Comparison of ENCODE assay signal across 1 cellular context in genomic region chr20:57282691-57283361, GRCh38.
TF ChIP-seq lines count a peak whose summit lies in the region.

No MANE protein-coding gene starts in this region.

TF ChIP-seq in H1, 55 proteins besides CTCF, POLR2A, EP300 and RAD21:
- TF ChIP-seq TAF1 (IDR thresholded peaks at IDR 0.05; ENCODE audit: low read depth, low read length) (no peak), BRCA1 (IDR thresholded peaks at IDR 0.05; ENCODE audit: low read depth, low read length) (no peak), SUZ12 (IDR thresholded peaks at IDR 0.05; ENCODE audit: low read length) (no peak), KDM1A (IDR thresholded peaks at IDR 0.05; ENCODE audit: borderline replicate concordance, low read length) (no peak), HDAC6 (IDR thresholded peaks at IDR 0.05; ENCODE audit: low read depth, low read length) (no peak), TCF12 (IDR thresholded peaks at IDR 0.05; ENCODE audit: low read depth, low read length) (no peak), RNF2 (IDR thresholded peaks at IDR 0.05; ENCODE audit: borderline replicate concordance, low read depth, low read length, missing control alignments, poor library complexity, severe bottlenecking) (no peak), FOSL1 (IDR thresholded peaks at IDR 0.05; ENCODE audit: insufficient read depth, low read depth, low read length) (no peak), CTBP2 (IDR thresholded peaks at IDR 0.05; ENCODE audit: borderline replicate concordance, insufficient read depth, insufficient read length, low read length) (no peak), TAF7 (optimal IDR thresholded peaks at IDR 0.05; ENCODE audit: borderline replicate concordance, low read depth, low read length) (no peak), TBP (IDR thresholded peaks at IDR 0.05; ENCODE audit: low read depth, low read length) (no peak), GTF2F1 (IDR thresholded peaks at IDR 0.05; ENCODE audit: borderline replicate concordance, low read depth, low read length) (no peak)
